Comparison of ENCODE assay signal across 23 cellular contexts in the genomic region with DNA sequence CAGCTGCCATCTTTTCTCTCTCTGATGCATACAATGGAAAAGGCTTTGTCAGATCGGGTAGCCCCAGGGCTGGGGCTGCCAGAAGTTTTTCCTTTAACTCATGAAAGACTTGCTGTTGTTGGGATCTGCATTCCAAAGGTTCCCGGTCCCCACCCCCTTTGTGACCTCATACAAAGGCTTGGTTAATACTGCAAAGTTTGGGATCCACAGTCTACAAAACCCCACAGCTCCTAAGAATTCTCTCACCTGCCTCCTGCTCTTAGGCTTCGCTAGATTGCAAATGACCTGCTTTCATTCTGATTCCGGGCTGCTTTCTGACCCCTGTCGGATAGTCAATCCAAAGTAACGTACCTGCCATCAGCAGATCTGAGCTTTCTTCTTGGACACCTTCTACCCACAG. TPM values are rescaled to one million over a fixed set of nuclear protein-coding genes. Genes with fewer than 3 reads are reported as not detected.
"Had no signal": no experiment of that assay in that cellular context is flagged by ENCODE, and none has a peak within 500 bp of the region (broad histone marks: within the 10 kb centered on the region; RNA-seq: fewer than 3 reads in every experiment).

No MANE protein-coding gene starts in this region.

RNA-seq across cellular contexts. Expression of gene TRH, which starts 52.9 kb away (rescaled TPM):
- total RNA-seq: kidney; left colon; left lung; lower lobe of right lung; mesenteric fat pad; mucosa of descending colon; myocyte; naive thymus-derived CD4-positive, alpha-beta T cell; natural killer cell treated with Interleukin-12 subunit alpha and Interleukin-12 subunit beta and Interleukin-15 and Interleukin-18, amount 100 ng/mL, for 72 hours; osteocyte; pulmonary artery endothelial cell; renal cortical epithelial cell; right lobe of liver; smooth muscle cell; transverse colon had no signal
- polyA plus RNA-seq: liver; naive thymus-derived CD4-positive, alpha-beta T cell; smooth muscle cell; stomach had no signal

RNA-seq across cellular contexts. Expression of gene ALG1L2, which starts 54.2 kb away (rescaled TPM):
- total RNA-seq: heart right ventricle, liver, myocyte, pulmonary artery endothelial cell, right atrium auricular region, smooth muscle cell, stomach, testis, transverse colon, vagina had no signal
- polyA plus RNA-seq: heart right ventricle; liver; naive thymus-derived CD4-positive, alpha-beta T cell; neural cell; stomach; urinary bladder had no signal
